Comparison of ENCODE assay signal across 8 cellular contexts in genomic region chr2:236343400-236344161, GRCh38.
DNase-seq lines count a peak whose midpoint lies in the region; ATAC-seq, FAIRE-seq and TF ChIP-seq lines count a peak whose summit lies in the region.

No MANE protein-coding gene starts in this region.

- H3K27ac ChIP-seq in A549, result no peak overlapping the region

- CTCF ChIA-PET in A549 (lab: Yijun Ruan, JAX) (interaction anchor here (0.5 to 2.9 kb wide), 23 partner anchors 8 to 737 kb away, joined by 3 to 28 read pairs (median 4); no protein-coding TSS in a partner anchor), GM10248 (lab: Yijun Ruan, JAX) (interaction anchor here (0.7 to 1.9 kb wide), 12 partner anchors 10 to 731 kb away, joined by 3 to 9 read pairs (median 4); no protein-coding TSS in a partner anchor)

- WGBS in A549 (ENCODE audit: missing lambda C conversion rate), result 22% methylated on average over 10 of the region's 10 CpGs
- WGBS in lower leg skin, 2 donors, result 36 to 42% methylated on average over 10 of the region's 10 CpGs

- H3K4me2 ChIP-seq in A549, result no peak overlapping the region

- POLR2A ChIA-PET in A549 (lab: Yijun Ruan, JAX), result no interaction called here
- POLR2A ChIA-PET in GM10248 (lab: Yijun Ruan, JAX), result no interaction called here

- no peak overlapping the region for H3K4me3 Mint-ChIP-seq in stimulated activated naive B cell treated with anti-CD40 and anti-IgM and Interleukin-4, amounts not matched to agents 10 μg/mL and 1 μg/mL and 100 μg/mL, for 72 hours

- intact Hi-C loops in lower leg skin (cut with DNase I; ENCODE audit: low total_unique reads), result no loop called here

- no peaks in the 10 kb centered on the region for H3K9me3 Mint-ChIP-seq in stimulated activated naive B cell treated with anti-CD40 and anti-IgM and Interleukin-4, amounts not matched to agents 10 μg/mL and 1 μg/mL and 100 μg/mL, for 72 hours

- no peak overlapping the region for H3K27ac Mint-ChIP-seq in stimulated activated naive B cell treated with anti-CD40 and anti-IgM and Interleukin-4, amounts not matched to agents 10 μg/mL and 1 μg/mL and 100 μg/mL, for 72 hours

- peaks cover 0 to 16% of the 10 kb centered on the region in 2 donors for H3K27me3 Mint-ChIP-seq in stimulated activated naive B cell treated with anti-CD40 and anti-IgM and Interleukin-4, amounts not matched to agents 10 μg/mL and 1 μg/mL and 100 μg/mL, for 72 hours

- TF ChIP-seq POLR2A in A549 (IDR thresholded peaks at IDR 0.05; ENCODE audit: low read length), result no peak
- TF ChIP-seq POLR2A in lower leg skin (IDR thresholded peaks at IDR 0.05), result no peak

- no peak overlapping the region for H3K4me3 ChIP-seq in A549
- H3K4me3 ChIP-seq in lower leg skin (ENCODE audit: low read depth, poor library complexity, severe bottlenecking), result no peak overlapping the region

- no peak for FAIRE-seq in A549 (lab: Jason Lieb, UNC)

- H3K9me3 ChIP-seq in A549, result no peaks in the 10 kb centered on the region

- peak; percentile 47 to 80; a peak in 3 of 6 replicates for ATAC-seq in A549
- ATAC-seq in stimulated activated naive B cell treated with anti-CD40 and anti-IgM and Interleukin-4, amounts not matched to agents 10 μg/mL and 1 μg/mL and 100 μg/mL, for 72 hours (replicated peaks), result peak in 1 of 2 donors; percentile 57
- no peak for ATAC-seq in GM18861 (IDR thresholded peaks at IDR 0.05; ENCODE audit: unreplicated experiment)

- no peaks in the 10 kb centered on the region for H3K4me1 ChIP-seq in A549

- peak; percentile 59 to 65 for TF ChIP-seq RAD21 in A549 (conservative IDR thresholded peaks at IDR 0.05 in 1 of 2, IDR thresholded peaks at IDR 0.05 in 1 of 2)

- peak; percentile 77 for TF ChIP-seq CTCF in A549 (IDR thresholded peaks at IDR 0.05)
- TF ChIP-seq CTCF in GM10248 (IDR thresholded peaks at IDR 0.05; ENCODE audit: control extremely low read depth, extremely low read depth, low read depth, missing control alignments), result peak; percentile 78
- TF ChIP-seq CTCF in lower leg skin (IDR thresholded peaks at IDR 0.05), result no peak

- DNase-seq in A549 (ENCODE audit: low read depth in 1 of 2, low spot score in 1 of 2) (peak; percentile 55 to 79), GM10248 (ENCODE audit: extremely low spot score) (peak; percentile 75), NCI-H1105 treated with DMSO at 0.1 percent for 48 hours (lab: John Stamatoyannopoulos, UW) (peak; percentile 70), T-helper 9 cell (peak; percentile 28), dedifferentiated amniotic fluid mesenchymal stem cell (ENCODE audit: extremely low spot score) (peak; percentile 82), lower leg skin (ENCODE audit: low spot score in 2 of 2) (peak; percentile 44 to 85)
- peak; percentile 37 for DNase-seq in stimulated activated naive B cell treated with anti-CD40 and anti-IgM and Interleukin-4, amounts not matched to agents 10 μg/mL and 1 μg/mL and 100 μg/mL, for 72 hours

- H3K4me1 Mint-ChIP-seq in stimulated activated naive B cell treated with anti-CD40 and anti-IgM and Interleukin-4, amounts not matched to agents 10 μg/mL and 1 μg/mL and 100 μg/mL, for 72 hours, result peaks cover 3 to 6% of the 10 kb centered on the region in 2 donors

- TF ChIP-seq EP300 in A549 (IDR thresholded peaks at IDR 0.05), result no peak

- H3K36me3 Mint-ChIP-seq in stimulated activated naive B cell treated with anti-CD40 and anti-IgM and Interleukin-4, amounts not matched to agents 10 μg/mL and 1 μg/mL and 100 μg/mL, for 72 hours, result no peaks in the 10 kb centered on the region

TF ChIP-seq in A549, 52 proteins besides CTCF, POLR2A, EP300 and RAD21:
- no peak for TF ChIP-seq ESRRA (IDR thresholded peaks at IDR 0.05; ENCODE audit: borderline replicate concordance, low read length)
- TF ChIP-seq ZFP36 (IDR thresholded peaks at IDR 0.05; ENCODE audit: borderline replicate concordance, partially characterized antibody), result no peak
- peak; percentile 24 for TF ChIP-seq MAFK (IDR thresholded peaks at IDR 0.05; ENCODE audit: partially characterized antibody)
- peak; percentile 74 for TF ChIP-seq SMC3 (IDR thresholded peaks at IDR 0.05)

Comparison
In these comparisons a context has a peak if more than half of its experiments do, and no peak if none do; other contexts are left out.
1. DNase-seq: peak in every context shown above with its lines; median percentile 82 in dedifferentiated amniotic fluid mesenchymal stem cell; 75 in GM10248; 70 in NCI-H1105 treated with DMSO at 0.1 percent for 48 hours; 67 in A549; 64 in lower leg skin; 37 in stimulated activated naive B cell treated with anti-CD40 and anti-IgM and Interleukin-4, amounts not matched to agents 10 μg/mL and 1 μg/mL and 100 μg/mL, for 72 hours; 28 in T-helper 9 cell.
2. CTCF ChIP-seq: peak in A549 (single experiment) and GM10248 (single experiment); none in lower leg skin (0 of 3).